In genomic region chr20:51656726-51657260, GRCh38 we compare ENCODE assay signal across 30 cellular contexts.
"Had no signal": no experiment of that assay in that cellular context is flagged by ENCODE, and none has a peak within 500 bp of the region (broad histone marks: within the 10 kb centered on the region; RNA-seq: fewer than 3 reads in every experiment).

No MANE protein-coding gene starts in this region.

- H3K9ac ChIP-seq: SK-N-SH had no signal

- H3K4me3 Mint-ChIP-seq: activated CD4-positive, alpha-beta memory T cell treated with anti-CD3 and anti-CD28 coated beads, Interleukin-2, amount 10 ng/mL, durations not matched to agents 7 days and 5 days; activated CD4-positive, alpha-beta T cell treated with anti-CD3 and anti-CD28 coated beads for 36 hours; activated naive CD8-positive, alpha-beta T cell treated with anti-CD3 and anti-CD28 coated beads, Interleukin-2, amount 10 ng/mL, durations not matched to agents 7 days and 5 days; activated T-helper 17 cell treated with anti-CD3 and anti-CD28 coated beads, Interleukin-2, amount 50 U/mL, for 72 hours had no signal

- ATAC-seq: activated CD4-positive, alpha-beta T cell treated with anti-CD3 and anti-CD28 coated beads for 36 hours; activated T-helper 17 cell treated with anti-CD3 and anti-CD28 coated beads, Interleukin-2, amount 50 U/mL, for 72 hours had no signal

- H3K4me1 ChIP-seq: adrenal gland, SJCRH30 had no signal

- H3K9me3 ChIP-seq: adrenal gland, MG63, Peyer's patch, SJCRH30, SK-N-SH had no signal

- H3K27ac Mint-ChIP-seq: activated CD4-positive, alpha-beta memory T cell treated with anti-CD3 and anti-CD28 coated beads, Interleukin-2, amount 10 ng/mL, durations not matched to agents 7 days and 5 days; activated CD4-positive, alpha-beta T cell treated with anti-CD3 and anti-CD28 coated beads for 36 hours; activated naive CD8-positive, alpha-beta T cell treated with anti-CD3 and anti-CD28 coated beads, Interleukin-2, amount 10 ng/mL, durations not matched to agents 7 days and 5 days; activated T-helper 17 cell treated with anti-CD3 and anti-CD28 coated beads, Interleukin-2, amount 50 U/mL, for 72 hours had no signal

- H3K4me2 ChIP-seq: SK-N-SH had no signal

- H3K36me3 ChIP-seq: SJCRH30 had no signal

- H3K27me3 ChIP-seq: adrenal gland, MG63, Peyer's patch had no signal

- DNase-seq: activated CD4-positive, alpha-beta memory T cell treated with anti-CD3 and anti-CD28 coated beads, Interleukin-2, amount 10 ng/mL, durations not matched to agents 7 days and 5 days; activated CD4-positive, alpha-beta T cell treated with anti-CD3 and anti-CD28 coated beads for 36 hours; activated CD4-positive, alpha-beta T cell treated with anti-CD3 and anti-CD28 coated beads, Interleukin-2, amount 50 U/mL, for 1 hour; activated gamma-delta T cell treated with Interleukin-2 at 50 U/mL for 16 hours; activated naive CD4-positive, alpha-beta T cell treated with anti-CD3 and anti-CD28 coated beads, Interleukin-2, amount 50 U/mL, for 16 hours; activated naive CD8-positive, alpha-beta T cell treated with anti-CD3 and anti-CD28 coated beads, Interleukin-2, amount 10 ng/mL, durations not matched to agents 7 days and 5 days; activated T-cell treated with anti-CD3 and anti-CD28 coated beads for 4 hours; activated T-cell treated with anti-CD3 and anti-CD28 coated beads, Interleukin-2, amount 50 U/mL, for 48 hours; adrenal gland; anterior cingulate cortex; MV-4-11; NCI-H1092 treated with DMSO at 0.1 percent for 48 hours; NCI-H1417 treated with DMSO at 0.1 percent for 48 hours; NCI-H1694; NCI-H2029; NCI-H2107; NCI-H2171 treated with DMSO at 0.1 percent for 48 hours; NCI-H226; NCI-H526 treated with DMSO at 0.1 percent for 48 hours; NCI-H82; OCI-M1; Peyer's patch; Right ventricle myocardium superior; SJCRH30; SK-N-SH; T-helper 1 cell; WERI-Rb-1 had no signal

- H3K4me3 ChIP-seq: adrenal gland, MG63, Peyer's patch, SJCRH30 had no signal

- H3K9me3 Mint-ChIP-seq: activated CD4-positive, alpha-beta memory T cell treated with anti-CD3 and anti-CD28 coated beads, Interleukin-2, amount 10 ng/mL, durations not matched to agents 7 days and 5 days; activated naive CD8-positive, alpha-beta T cell treated with anti-CD3 and anti-CD28 coated beads, Interleukin-2, amount 10 ng/mL, durations not matched to agents 7 days and 5 days; activated T-helper 17 cell treated with anti-CD3 and anti-CD28 coated beads, Interleukin-2, amount 50 U/mL, for 72 hours had no signal

- H3K36me3 Mint-ChIP-seq: activated naive CD8-positive, alpha-beta T cell treated with anti-CD3 and anti-CD28 coated beads, Interleukin-2, amount 10 ng/mL, durations not matched to agents 7 days and 5 days had no signal

- H3K27ac ChIP-seq: adrenal gland, Peyer's patch, RWPE1, SJCRH30, WERI-Rb-1 had no signal
